In the genomic region with DNA sequence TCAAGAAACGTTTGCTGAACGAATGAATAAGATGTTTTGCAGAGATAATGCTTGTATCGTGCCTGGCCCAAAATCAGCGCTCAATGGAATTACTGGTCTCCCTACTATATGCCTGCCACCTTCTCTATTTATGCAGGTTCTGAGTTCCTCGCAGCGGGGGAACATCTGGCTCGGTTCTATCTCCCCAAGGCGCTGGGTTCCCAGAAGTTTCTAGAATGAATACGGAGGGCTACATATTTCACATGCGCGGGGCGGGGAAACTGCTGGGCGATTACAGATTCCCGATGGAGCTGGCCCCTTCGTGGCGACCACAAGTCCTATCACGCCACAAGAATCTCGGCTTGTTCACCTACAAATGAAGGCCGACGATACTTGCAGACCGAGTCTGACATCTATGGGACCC, we compare ENCODE assay signal across 8 cellular contexts. TPM values are rescaled to one million over a fixed set of nuclear protein-coding genes. Genes with fewer than 3 reads are reported as not detected.
DNase-seq lines count a peak whose midpoint lies in the region; ATAC-seq and TF ChIP-seq lines count a peak whose summit lies in the region.

No MANE protein-coding gene starts in this region.

- no peaks in the 10 kb centered on the region for H3K9me3 Mint-ChIP-seq in effector memory CD8-positive, alpha-beta T cell
- no peaks in the 10 kb centered on the region for H3K9me3 Mint-ChIP-seq in natural killer cell

- peak overlapping the region; percentile 100 for H3K4me3 ChIP-seq in BE2C (ENCODE audit: low read depth, low read length)

- H3K4me1 ChIP-seq in BE2C, result no peaks in the 10 kb centered on the region; the same call in 1 of the 2 replicates

- H3K36me3 Mint-ChIP-seq in effector memory CD8-positive, alpha-beta T cell (ENCODE audit: insufficient read depth), result peaks cover 39% of the 10 kb centered on the region
- no peaks in the 10 kb centered on the region for H3K36me3 Mint-ChIP-seq in natural killer cell

- H3K4me1 Mint-ChIP-seq in effector memory CD8-positive, alpha-beta T cell (ENCODE audit: low read depth in 2 of 2), result peaks cover 20 to 34% of the 10 kb centered on the region in 2 donors
- H3K4me1 Mint-ChIP-seq in natural killer cell, result peaks cover 48 to 49% of the 10 kb centered on the region in 2 donors

- H3K27me3 Mint-ChIP-seq in effector memory CD8-positive, alpha-beta T cell, result no peaks in the 10 kb centered on the region
- no peaks in the 10 kb centered on the region for H3K27me3 Mint-ChIP-seq in natural killer cell (ENCODE audit: low read depth in 2 of 2)

- TF ChIP-seq CTCF in BE2C (IDR thresholded peaks at IDR 0.05; ENCODE audit: low read depth, low read length), result no peak
- no peak for TF ChIP-seq CTCF in natural killer cell (IDR thresholded peaks at IDR 0.05)

- ATAC-seq in GM21529 (IDR thresholded peaks at IDR 0.05; ENCODE audit: unreplicated experiment) (peak; percentile 21), natural killer cell (peak in 2 of 3 donors; percentile 11 to 24), GM19463 (IDR thresholded peaks at IDR 0.05; ENCODE audit: unreplicated experiment) (no peak)
- ATAC-seq in effector memory CD8-positive, alpha-beta T cell (replicated peaks), result peak; percentile 22

- peak overlapping the region; percentile 95 for H3K27ac Mint-ChIP-seq in effector memory CD8-positive, alpha-beta T cell
- peak overlapping the region; percentile 93 for H3K27ac Mint-ChIP-seq in natural killer cell

- no peaks in the 10 kb centered on the region for H3K27me3 ChIP-seq in BE2C

- H3K9me3 ChIP-seq in BE2C, result no peaks in the 10 kb centered on the region

- H3K4me3 Mint-ChIP-seq in effector memory CD8-positive, alpha-beta T cell, result peak overlapping the region; percentile 96 to 98
- peak overlapping the region; percentile 99 for H3K4me3 Mint-ChIP-seq in natural killer cell

- DNase-seq in BE2C, result no peak
- peak; percentile 47 for DNase-seq in NCI-H2227 (lab: John Stamatoyannopoulos, UW; ENCODE audit: unreplicated experiment)
- no peak for DNase-seq in effector memory CD8-positive, alpha-beta T cell
- no peak for DNase-seq in natural killer cell
- no peak for DNase-seq in retina
- no peak for DNase-seq in stimulated activated CD4-positive, alpha-beta T cell treated with anti-CD3 and anti-CD28 coated beads, Interleukin-4, amount 100 ng/mL, for 24 hours

- intact Hi-C loops in natural killer cell (cut with micrococcal nuclease), result loop anchor here (2.0 to 10.0 kb wide), 2 partner anchors 20 to 110 kb away; a partner anchor contains a TSS

- H3K36me3 ChIP-seq in BE2C, result peaks cover 20% of the 10 kb centered on the region

RNA-seq across cellular contexts. Expression of a gene that starts 0.4 kb away (rescaled TPM):
- polyA plus RNA-seq in BE2C (2012; ENCODE audit: insufficient read depth, insufficient read length, low read depth), result 88.5 TPM
- 10 to 100 TPM; 44.5 to 59.4 (median 54.8) TPM for total RNA-seq in natural killer cell

RNA-seq across cellular contexts. Expression of a gene that starts 20.4 kb away (rescaled TPM):
- 210 TPM for polyA plus RNA-seq in BE2C (2012; ENCODE audit: insufficient read depth, insufficient read length, low read depth)
- total RNA-seq in natural killer cell, result 10 to 100 TPM; 59.1 to 77.5 (median 59.7) TPM

RNA-seq across cellular contexts. Expression of a gene that starts 37.9 kb away (rescaled TPM):
- polyA plus RNA-seq in BE2C (2012; ENCODE audit: insufficient read depth, insufficient read length, low read depth), result not detected
- not detected for total RNA-seq in natural killer cell

RNA-seq across cellular contexts. Expression of a gene that starts 39.9 kb away (rescaled TPM):
- 1,058 TPM for polyA plus RNA-seq in BE2C (2012; ENCODE audit: insufficient read depth, insufficient read length, low read depth)
- 100 to 1,000 TPM; 157 to 188 (median 168) TPM for total RNA-seq in natural killer cell

RNA-seq across cellular contexts. Expression of a gene that starts 51.3 kb away (rescaled TPM):
- polyA plus RNA-seq in BE2C (2012; ENCODE audit: insufficient read depth, insufficient read length, low read depth), result 162 TPM
- total RNA-seq in natural killer cell, result 100 to 1,000 TPM; 128 to 168 (median 157) TPM
